In the genomic region with DNA sequence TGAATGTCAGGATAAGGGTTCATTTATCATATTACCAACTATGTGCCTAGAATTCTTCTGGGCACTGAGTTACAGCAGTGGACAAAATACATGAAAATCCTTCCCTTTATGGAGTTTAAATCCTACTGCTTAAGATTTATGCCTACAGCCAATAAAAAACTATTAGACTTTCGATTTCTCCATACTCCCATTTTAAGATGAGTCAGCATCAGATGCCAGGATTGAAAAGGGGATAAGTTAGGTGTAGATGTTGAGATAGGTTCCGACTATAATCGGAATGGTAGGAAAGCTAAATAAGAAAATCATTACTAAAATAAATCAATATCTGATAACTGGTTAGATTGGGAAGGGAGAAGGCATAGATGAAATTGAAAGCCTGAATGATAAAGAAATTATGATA, we compare ENCODE assay signal across 36 cellular contexts. TPM values are rescaled to one million over a fixed set of nuclear protein-coding genes. Genes with fewer than 3 reads are reported as not detected.
"Had no signal": no experiment of that assay in that cellular context is flagged by ENCODE, and none has a peak within 500 bp of the region (broad histone marks: within the 10 kb centered on the region; RNA-seq: fewer than 3 reads in every experiment).

No MANE protein-coding gene starts in this region.

- DNase-seq: Kasumi-1, MG63, MM.1S, MV-4-11, NCI-H1048, NCI-H1092, NCI-H1092 treated with DMSO at 0.1 percent for 48 hours, NCI-H1105, NCI-H1105 treated with DMSO at 0.1 percent for 48 hours, NCI-H1417, NCI-H1417 treated with DMSO at 0.1 percent for 48 hours, NCI-H1436, NCI-H1436 treated with DMSO at 0.1 percent for 48 hours, NCI-H146, NCI-H1694, NCI-H1694 treated with DMSO at 0.1 percent for 48 hours, NCI-H187, NCI-H187 treated with DMSO at 0.1 percent for 48 hours, NCI-H1930, NCI-H2029, NCI-H2029 treated with DMSO at 0.1 percent for 48 hours, NCI-H2081, NCI-H2081 treated with DMSO at 0.1 percent for 48 hours, NCI-H2107, NCI-H2171, NCI-H2171 treated with DMSO at 0.1 percent for 48 hours, NCI-H2227 treated with DMSO at 0.1 percent for 48 hours, NCI-H226, NCI-H345, NCI-H446, NCI-H446 treated with DMSO at 0.1 percent for 48 hours, NCI-H510A, NCI-H510A treated with DMSO at 0.1 percent for 48 hours, NCI-H524, NCI-H524 treated with DMSO at 0.1 percent for 48 hours had no signal

- H3K36me3 ChIP-seq: MG63 had no signal

- H3K9me3 ChIP-seq: MG63 had no signal

- H3K4me3 ChIP-seq: MG63 had no signal

- H3K27me3 ChIP-seq: MG63 had no signal

RNA-seq across cellular contexts. Expression of a gene that starts 3.2 kb away (rescaled TPM):
- total RNA-seq: MCF 10A had no signal
